In the genomic region with DNA sequence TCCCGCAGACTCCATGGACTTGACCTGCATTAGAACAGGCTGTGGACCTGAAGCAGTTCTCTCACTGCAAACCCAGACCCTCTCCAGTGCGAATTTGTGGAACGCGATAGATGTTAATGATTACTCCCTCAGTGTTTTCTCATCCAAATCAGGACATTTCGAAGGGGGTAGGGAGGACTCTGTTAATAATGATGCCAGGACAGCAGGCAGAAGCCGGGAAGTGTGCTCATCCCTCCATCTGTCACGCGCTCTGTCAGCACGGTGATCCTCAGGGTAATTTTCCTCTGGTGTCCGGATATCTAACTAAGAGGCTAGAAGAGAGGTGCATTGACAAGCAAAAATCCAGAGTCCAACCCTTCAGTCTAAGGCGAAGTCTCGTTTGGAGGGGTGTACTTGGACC, we compare ENCODE assay signal across 18 cellular contexts. TPM values are rescaled to one million over a fixed set of nuclear protein-coding genes. Genes with fewer than 3 reads are reported as not detected.
A peak's percentile ranks its signal among the peaks of the same experiment; 100 is the strongest.
DNase-seq lines count a peak whose midpoint lies in the region; ATAC-seq and TF ChIP-seq lines count a peak whose summit lies in the region.
"Had no signal": no experiment of that assay in that cellular context is flagged by ENCODE, and none has a peak within 500 bp of the region (broad histone marks: within the 10 kb centered on the region; RNA-seq: fewer than 3 reads in every experiment).

No MANE protein-coding gene starts in this region.

- H2BK120ac ChIP-seq in trophoblast cell (ENCODE audit: insufficient read depth, low read length, poor library complexity): no peak overlapping the region

- peak overlapping the region; percentile 49 for H3K4ac ChIP-seq in trophoblast cell (ENCODE audit: low read depth, low read length)

- H2AFZ ChIP-seq in trophoblast cell (ENCODE audit: insufficient read depth, low read length, poor library complexity): no peak overlapping the region

- H3K4me3 Mint-ChIP-seq in activated CD8-positive, alpha-beta T cell treated with anti-CD3 and anti-CD28 coated beads for 36 hours: no peak overlapping the region
- H3K4me3 Mint-ChIP-seq in activated CD8-positive, alpha-beta T cell treated with anti-CD3 and anti-CD28 coated beads, Interleukin-2, amount 10 ng/mL, durations not matched to agents 7 days and 5 days: no peak overlapping the region
- H3K4me3 Mint-ChIP-seq: CD8-positive, alpha-beta T cell had no signal

- H3K9me3 ChIP-seq in trophoblast cell (ENCODE audit: insufficient read depth, low read depth, low read length): no peaks in the 10 kb centered on the region
- H3K9me3 ChIP-seq: A549 had no signal

- H4K91ac ChIP-seq in trophoblast cell (ENCODE audit: low read depth, low read length): no peak overlapping the region

- H3K4me1 Mint-ChIP-seq in activated CD8-positive, alpha-beta T cell treated with anti-CD3 and anti-CD28 coated beads for 36 hours (ENCODE audit: low read depth): peaks cover 71% of the 10 kb centered on the region
- H3K4me1 Mint-ChIP-seq in activated CD8-positive, alpha-beta T cell treated with anti-CD3 and anti-CD28 coated beads, Interleukin-2, amount 10 ng/mL, durations not matched to agents 7 days and 5 days (ENCODE audit: low read depth): peaks cover 64% of the 10 kb centered on the region

- WGBS in trophoblast cell (ENCODE audit: extremely low coverage, insufficient coverage, insufficient read length): no CpG with 5 or more reads among the region's 12 CpGs

- H3K9me3 Mint-ChIP-seq in activated CD8-positive, alpha-beta T cell treated with anti-CD3 and anti-CD28 coated beads for 36 hours: no peaks in the 10 kb centered on the region
- no peaks in the 10 kb centered on the region for H3K9me3 Mint-ChIP-seq in activated CD8-positive, alpha-beta T cell treated with anti-CD3 and anti-CD28 coated beads, Interleukin-2, amount 10 ng/mL, durations not matched to agents 7 days and 5 days (ENCODE audit: insufficient read depth)
- H3K9me3 Mint-ChIP-seq: CD8-positive, alpha-beta T cell; stimulated activated naive CD8-positive, alpha-beta T cell treated with anti-CD3 and anti-CD28 coated beads, Interleukin-15, amount 100 ng/mL, for 72 hours had no signal

- no peak overlapping the region for H2BK12ac ChIP-seq in trophoblast cell (ENCODE audit: low read length)

- no peak overlapping the region for H3K27ac ChIP-seq in trophoblast cell (ENCODE audit: low read depth, low read length)
- H3K27ac ChIP-seq: A549 had no signal

- H3K79me2 ChIP-seq in trophoblast cell (ENCODE audit: control insufficient read depth, insufficient read depth, low read length, poor library complexity): peaks cover 21% of the 10 kb centered on the region

- no peak overlapping the region for H3K14ac ChIP-seq in trophoblast cell (ENCODE audit: low read length)

- H3K36me3 ChIP-seq in trophoblast cell (ENCODE audit: control insufficient read depth in 1 of 2, insufficient read depth in 2 of 2, low read length in 2 of 2): peaks cover 8 to 10% of the 10 kb centered on the region in 2 experiments

- H3K79me1 ChIP-seq in trophoblast cell (ENCODE audit: low read length): no peaks in the 10 kb centered on the region

- no peak overlapping the region for H3K23ac ChIP-seq in trophoblast cell (ENCODE audit: low read length)

- no peak for TF ChIP-seq CTCF in activated CD8-positive, alpha-beta T cell treated with anti-CD3 and anti-CD28 coated beads for 36 hours (IDR thresholded peaks at IDR 0.05)

- peak overlapping the region; percentile 77 for H3K27ac Mint-ChIP-seq in activated CD8-positive, alpha-beta T cell treated with anti-CD3 and anti-CD28 coated beads for 36 hours
- H3K27ac Mint-ChIP-seq in activated CD8-positive, alpha-beta T cell treated with anti-CD3 and anti-CD28 coated beads, Interleukin-2, amount 10 ng/mL, durations not matched to agents 7 days and 5 days: no peak overlapping the region
- H3K27ac Mint-ChIP-seq: stimulated activated naive CD8-positive, alpha-beta T cell treated with anti-CD3 and anti-CD28 coated beads, Interleukin-15, amount 100 ng/mL, for 72 hours had no signal

- H4K12ac ChIP-seq in trophoblast cell (ENCODE audit: low read depth, low read length): no peak overlapping the region

- POLR2A ChIA-PET in activated CD8-positive, alpha-beta T cell treated with anti-CD3 and anti-CD28 coated beads for 36 hours (lab: Charles Lee): interaction anchor here (0.7 to 15.1 kb wide), 2 partner anchors 10 to 224 kb away, joined by 3 to 119 read pairs; no protein-coding TSS in a partner anchor
- POLR2A ChIA-PET in activated CD8-positive, alpha-beta T cell treated with anti-CD3 and anti-CD28 coated beads, Interleukin-2, amount 10 ng/mL, durations not matched to agents 7 days and 5 days (lab: Charles Lee): interaction anchor here (3.2 kb wide), 1 partner anchor 11 kb away, joined by 15 read pairs; no protein-coding TSS in a partner anchor

- H3K27me3 Mint-ChIP-seq in activated CD8-positive, alpha-beta T cell treated with anti-CD3 and anti-CD28 coated beads for 36 hours: no peaks in the 10 kb centered on the region
- no peaks in the 10 kb centered on the region for H3K27me3 Mint-ChIP-seq in activated CD8-positive, alpha-beta T cell treated with anti-CD3 and anti-CD28 coated beads, Interleukin-2, amount 10 ng/mL, durations not matched to agents 7 days and 5 days (ENCODE audit: low read depth)
- H3K27me3 Mint-ChIP-seq: stimulated activated naive CD8-positive, alpha-beta T cell treated with anti-CD3 and anti-CD28 coated beads, Interleukin-15, amount 100 ng/mL, for 72 hours had no signal

- H3K4me1 ChIP-seq in trophoblast cell (ENCODE audit: control insufficient read depth in 1 of 2, insufficient read depth in 2 of 2, low read length in 2 of 2): peaks cover 6% of the 10 kb centered on the region in 2 experiments
- H3K4me1 ChIP-seq: A549 had no signal

- H3K4me2 ChIP-seq in trophoblast cell (ENCODE audit: low read length): no peak overlapping the region
- H3K4me2 ChIP-seq: A549 had no signal

- H3K9ac ChIP-seq in trophoblast cell (ENCODE audit: low read length): no peak overlapping the region

- CTCF ChIA-PET in activated CD8-positive, alpha-beta T cell treated with anti-CD3 and anti-CD28 coated beads for 36 hours (lab: Charles Lee): interaction anchor here (1.2 to 1.6 kb wide), 3 partner anchors 19 to 43 kb away, joined by 3 to 5 read pairs (median 3); no protein-coding TSS in a partner anchor
- CTCF ChIA-PET in activated CD8-positive, alpha-beta T cell treated with anti-CD3 and anti-CD28 coated beads, Interleukin-2, amount 10 ng/mL, durations not matched to agents 7 days and 5 days (lab: Charles Lee): interaction anchor here (1.5 to 1.6 kb wide), 2 partner anchors 10 to 44 kb away, joined by 5 to 7 read pairs; no protein-coding TSS in a partner anchor

- H3K27me3 ChIP-seq in trophoblast cell (ENCODE audit: insufficient read depth, low read length): no peaks in the 10 kb centered on the region

- peaks cover 36% of the 10 kb centered on the region for H3K36me3 Mint-ChIP-seq in activated CD8-positive, alpha-beta T cell treated with anti-CD3 and anti-CD28 coated beads for 36 hours (ENCODE audit: low read depth)
- H3K36me3 Mint-ChIP-seq in activated CD8-positive, alpha-beta T cell treated with anti-CD3 and anti-CD28 coated beads, Interleukin-2, amount 10 ng/mL, durations not matched to agents 7 days and 5 days (ENCODE audit: low read depth): peaks cover 42% of the 10 kb centered on the region

- DNase-seq in activated CD8-positive, alpha-beta T cell treated with anti-CD3 and anti-CD28 coated beads for 36 hours: no peak
- DNase-seq in activated CD8-positive, alpha-beta T cell treated with anti-CD3 and anti-CD28 coated beads, Interleukin-2, amount 10 ng/mL, durations not matched to agents 7 days and 5 days: no peak
- peak; percentile 87 to 88 for DNase-seq in NCI-H524 (lab: John Stamatoyannopoulos, UW)
- peak; percentile 82 for DNase-seq in cerebellum (ENCODE audit: low spot score)
- no peak for DNase-seq in trophoblast cell
- DNase-seq in GM03348 (ENCODE audit: low spot score): no peak
- DNase-seq: activated CD4-positive, alpha-beta T cell treated with anti-CD3 and anti-CD28 coated beads for 48 hours; CD8-positive, alpha-beta T cell; central memory CD4-positive, alpha-beta T cell; left ventricle myocardium superior; NCI-H2029; NCI-H526 treated with DMSO at 0.1 percent for 48 hours; Right ventricle myocardium superior; stimulated activated naive CD8-positive, alpha-beta T cell treated with anti-CD3 and anti-CD28 coated beads, Interleukin-15, amount 100 ng/mL, for 72 hours; T-helper 9 cell had no signal

- no peak overlapping the region for H2AK5ac ChIP-seq in trophoblast cell (ENCODE audit: low read length)

- H3K18ac ChIP-seq in trophoblast cell (ENCODE audit: low read length): no peak overlapping the region

- intact Hi-C loops in activated CD8-positive, alpha-beta T cell treated with anti-CD3 and anti-CD28 coated beads for 36 hours (cut with micrococcal nuclease): no loop called here

- H3K4me3 ChIP-seq in trophoblast cell (ENCODE audit: low read depth, low read length): no peak overlapping the region
- H3K4me3 ChIP-seq: A549 had no signal

- no peak for ATAC-seq in activated CD8-positive, alpha-beta T cell treated with anti-CD3 and anti-CD28 coated beads for 36 hours
- ATAC-seq in activated CD8-positive, alpha-beta T cell treated with anti-CD3 and anti-CD28 coated beads, Interleukin-2, amount 10 ng/mL, durations not matched to agents 7 days and 5 days: no peak
- ATAC-seq in HG03025 (IDR thresholded peaks at IDR 0.05; ENCODE audit: low FRiP score, unreplicated experiment) (no peak), GM21529 (IDR thresholded peaks at IDR 0.05; ENCODE audit: unreplicated experiment) (no peak)
- ATAC-seq: A549, left ventricle myocardium superior had no signal

- no peak overlapping the region for H4K8ac ChIP-seq in trophoblast cell (ENCODE audit: low read depth, low read length)

- no peak overlapping the region for H2BK5ac ChIP-seq in trophoblast cell (ENCODE audit: low read depth, low read length, poor library complexity)

RNA-seq across cellular contexts. Expression of gene RAPGEF1, which starts 18.8 kb away (rescaled TPM):
- 10 to 100 TPM; 84.5 to 85.2 TPM for total RNA-seq in activated CD8-positive, alpha-beta T cell treated with anti-CD3 and anti-CD28 coated beads for 36 hours
- 100 to 1,000 TPM; 128 TPM for total RNA-seq in activated CD8-positive, alpha-beta T cell treated with anti-CD3 and anti-CD28 coated beads, Interleukin-2, amount 10 ng/mL, durations not matched to agents 7 days and 5 days
- 45.8 TPM for total RNA-seq in cerebellum
- polyA plus RNA-seq in trophoblast cell (2013): 77.7 and 79.5 TPM in 2 replicates

Comparison
In these comparisons a context has a peak if more than half of its experiments do, and no peak if none do; other contexts are left out.
1. DNase-seq: peak in NCI-H524 (2 of 2) and cerebellum (single experiment); none in activated CD8-positive, alpha-beta T cell treated with anti-CD3 and anti-CD28 coated beads for 36 hours (single experiment), activated CD8-positive, alpha-beta T cell treated with anti-CD3 and anti-CD28 coated beads, Interleukin-2, amount 10 ng/mL, durations not matched to agents 7 days and 5 days (single experiment), trophoblast cell (0 of 2) and GM03348 (single experiment).